Comparison of ENCODE assay signal across 10 cellular contexts in the genomic region with DNA sequence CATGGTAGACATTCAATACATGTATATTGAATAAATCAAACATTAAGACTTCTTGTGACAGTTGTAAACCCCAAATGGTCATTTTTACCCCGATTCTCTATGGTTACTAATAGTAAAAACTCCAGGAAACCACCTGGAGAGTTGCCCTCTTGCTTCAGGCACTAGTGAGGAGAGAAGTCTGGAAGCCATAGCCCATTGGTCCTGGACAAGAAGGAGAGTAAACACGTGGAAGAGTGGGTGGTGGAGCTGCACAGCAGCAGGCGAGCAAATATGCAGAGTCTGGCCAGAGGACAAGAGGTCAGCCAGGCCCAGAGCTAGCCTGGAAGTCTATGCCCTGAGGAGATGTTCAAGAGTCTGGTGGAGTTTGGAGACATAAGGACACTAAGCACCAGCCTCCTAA. TPM values are rescaled to one million over a fixed set of nuclear protein-coding genes. Genes with fewer than 3 reads are reported as not detected.
A peak's percentile ranks its signal among the peaks of the same experiment; 100 is the strongest.
DNase-seq lines count a peak whose midpoint lies in the region; ATAC-seq and TF ChIP-seq lines count a peak whose summit lies in the region.
"Had no signal": no experiment of that assay in that cellular context is flagged by ENCODE, and none has a peak within 500 bp of the region (broad histone marks: within the 10 kb centered on the region; RNA-seq: fewer than 3 reads in every experiment).

No MANE protein-coding gene starts in this region.

- H3K4me1 ChIP-seq in HCT116 (ENCODE audit: control insufficient read depth in 1 of 2, insufficient read depth in 2 of 2, low read length in 2 of 2) (peaks cover 6 to 14% of the 10 kb centered on the region in 2 experiments; a peak in 3 of 4 replicates), breast epithelium (peaks cover 10 to 14% of the 10 kb centered on the region in 2 donors), left lung (peaks cover 19 to 57% of the 10 kb centered on the region in 2 donors), thoracic aorta (ENCODE audit: control insufficient read depth in 1 of 2, low read depth in 2 of 2) (peaks cover 29 to 73% of the 10 kb centered on the region in 2 donors)

- H3K27ac ChIP-seq in HCT116 (ENCODE audit: low read depth, low read length) (no peak overlapping the region), breast epithelium (peak overlapping the region; percentile 3 to 70), left lung (peak overlapping the region; percentile 19 to 33), thoracic aorta (peak overlapping the region in 1 of 2 donors; percentile 45)
- H3K27ac ChIP-seq: VCaP had no signal

- no peak overlapping the region for H3K4me2 ChIP-seq in HCT116 (ENCODE audit: low read length)
- H3K4me2 ChIP-seq: smooth muscle cell had no signal

- no peak for DNase-seq in HCT116 (ENCODE audit: low read depth, low spot score)
- no peak for DNase-seq in breast epithelium (ENCODE audit: low spot score in 2 of 2)
- peak in 1 of 2 donors; percentile 74 for DNase-seq in left lung
- no peak for DNase-seq in thoracic aorta (ENCODE audit: low spot score)

- no peak overlapping the region for H2AFZ ChIP-seq in HCT116 (ENCODE audit: low read depth, low read length, poor library complexity, severe bottlenecking)

- CTCF ChIA-PET in HCT116 (lab: Charles Lee), result no interaction called here

- H3K27me3 ChIP-seq in HCT116 (ENCODE audit: insufficient read depth, low read length) (no peaks in the 10 kb centered on the region), breast epithelium (no peaks in the 10 kb centered on the region), left lung (no peaks in the 10 kb centered on the region), thoracic aorta (replicated peaks; ENCODE audit: insufficient read depth) (no peaks in the 10 kb centered on the region)

- TF ChIP-seq RAD21 in HCT116 (IDR thresholded peaks at IDR 0.05; ENCODE audit: low read depth), result no peak

- POLR2A ChIA-PET in HCT116 (lab: Charles Lee), result no interaction called here

- no peak for TF ChIP-seq CTCF in HCT116 (IDR thresholded peaks at IDR 0.05 in 2 of 3, conservative IDR thresholded peaks at IDR 0.05 in 1 of 3; ENCODE audit: borderline replicate concordance in 1 of 3, insufficient read depth in 1 of 3, low read depth in 2 of 3, low read length in 2 of 3)
- TF ChIP-seq CTCF in breast epithelium (IDR thresholded peaks at IDR 0.05), result no peak
- no peak for TF ChIP-seq CTCF in left lung (IDR thresholded peaks at IDR 0.05)
- TF ChIP-seq CTCF in thoracic aorta (IDR thresholded peaks at IDR 0.05), result no peak

- BruUV-seq in HCT116 (replicated peaks; lab: Mats Ljungman, UMichigan), result no TSS peak

- RAD21 ChIA-PET in HCT116 (lab: Charles Lee; ENCODE audit: low non-redundant PET in 1 of 2, low total read pairs in 2 of 2, uncharacterized antibody in 2 of 2, unreplicated experiment in 2 of 2), result no interaction called here

- no peak overlapping the region for H3K9ac ChIP-seq in HCT116 (ENCODE audit: low read length)

- H3K79me2 ChIP-seq in HCT116 (ENCODE audit: insufficient read depth, low read length), result no peaks in the 10 kb centered on the region

- no peaks in the 10 kb centered on the region for H3K9me2 ChIP-seq in HCT116 (ENCODE audit: insufficient read depth)

- peak; percentile 39; the same call in 1 of the 2 replicates for ATAC-seq in HCT116
- peak; percentile 93 for ATAC-seq in left lung
- ATAC-seq in thoracic aorta (ENCODE audit: insufficient number of reproducible peaks, low FRiP score, low read depth), result peak; percentile 77
- no peak for ATAC-seq in HG03159 (IDR thresholded peaks at IDR 0.05; ENCODE audit: unreplicated experiment)
- no peak for ATAC-seq in HG02759 (IDR thresholded peaks at IDR 0.05; ENCODE audit: unreplicated experiment)
- ATAC-seq in GM19035 (IDR thresholded peaks at IDR 0.05; ENCODE audit: unreplicated experiment), result no peak
- ATAC-seq in HG02885 (IDR thresholded peaks at IDR 0.05; ENCODE audit: poor library complexity, unreplicated experiment), result no peak

- H3K36me3 ChIP-seq in HCT116 (ENCODE audit: control insufficient read depth in 1 of 2, insufficient read depth in 2 of 2, low read length in 2 of 2) (no peaks in the 10 kb centered on the region), breast epithelium (no peaks in the 10 kb centered on the region), left lung (peaks cover 0 to 5% of the 10 kb centered on the region in 2 donors), thoracic aorta (peaks cover 18% of the 10 kb centered on the region)

- H3K4me3 ChIP-seq in HCT116 (replicated peaks in 1 of 2; ENCODE audit: low read depth in 1 of 2, low read length in 2 of 2), result no peak overlapping the region
- H3K4me3 ChIP-seq in breast epithelium, result no peak overlapping the region
- no peak overlapping the region for H3K4me3 ChIP-seq in left lung
- no peak overlapping the region for H3K4me3 ChIP-seq in thoracic aorta
- H3K4me3 ChIP-seq: smooth muscle cell had no signal

- TF ChIP-seq POLR2A in HCT116 (IDR thresholded peaks at IDR 0.05; ENCODE audit: borderline replicate concordance, extremely low read depth, insufficient read depth, insufficient read length), result no peak
- TF ChIP-seq POLR2A in breast epithelium (IDR thresholded peaks at IDR 0.05), result no peak

- H3K9me3 ChIP-seq in HCT116 (ENCODE audit: control insufficient read depth in 1 of 2, insufficient read depth in 1 of 2, low read depth in 1 of 2, low read length in 2 of 2) (no peaks in the 10 kb centered on the region), breast epithelium (no peaks in the 10 kb centered on the region), left lung (no peaks in the 10 kb centered on the region), thoracic aorta (no peaks in the 10 kb centered on the region)

- no peaks in the 10 kb centered on the region for H4K20me1 ChIP-seq in HCT116 (ENCODE audit: insufficient read depth)

- intact Hi-C loops in HCT116 (cut with micrococcal nuclease) (no loop called here), breast epithelium (cut with DNase I; ENCODE audit: low total_unique reads) (no loop called here), left lung (cut with DNase I) (no loop called here)

TF ChIP-seq in HCT116, 20 proteins besides CTCF, POLR2A, EP300 and RAD21 (continues in another document):
- TF ChIP-seq EGR1 (IDR thresholded peaks at IDR 0.05; ENCODE audit: low read depth) (no peak), POLR2AphosphoS5 (IDR thresholded peaks at IDR 0.05; ENCODE audit: low read depth, low read length) (no peak), FOSL1 (IDR thresholded peaks at IDR 0.05; ENCODE audit: low read depth) (no peak), ELF1 (IDR thresholded peaks at IDR 0.05; ENCODE audit: borderline replicate concordance, low read depth) (no peak), SIN3A (IDR thresholded peaks at IDR 0.05; ENCODE audit: low read depth) (no peak)
- TF ChIP-seq, protein P1, sequence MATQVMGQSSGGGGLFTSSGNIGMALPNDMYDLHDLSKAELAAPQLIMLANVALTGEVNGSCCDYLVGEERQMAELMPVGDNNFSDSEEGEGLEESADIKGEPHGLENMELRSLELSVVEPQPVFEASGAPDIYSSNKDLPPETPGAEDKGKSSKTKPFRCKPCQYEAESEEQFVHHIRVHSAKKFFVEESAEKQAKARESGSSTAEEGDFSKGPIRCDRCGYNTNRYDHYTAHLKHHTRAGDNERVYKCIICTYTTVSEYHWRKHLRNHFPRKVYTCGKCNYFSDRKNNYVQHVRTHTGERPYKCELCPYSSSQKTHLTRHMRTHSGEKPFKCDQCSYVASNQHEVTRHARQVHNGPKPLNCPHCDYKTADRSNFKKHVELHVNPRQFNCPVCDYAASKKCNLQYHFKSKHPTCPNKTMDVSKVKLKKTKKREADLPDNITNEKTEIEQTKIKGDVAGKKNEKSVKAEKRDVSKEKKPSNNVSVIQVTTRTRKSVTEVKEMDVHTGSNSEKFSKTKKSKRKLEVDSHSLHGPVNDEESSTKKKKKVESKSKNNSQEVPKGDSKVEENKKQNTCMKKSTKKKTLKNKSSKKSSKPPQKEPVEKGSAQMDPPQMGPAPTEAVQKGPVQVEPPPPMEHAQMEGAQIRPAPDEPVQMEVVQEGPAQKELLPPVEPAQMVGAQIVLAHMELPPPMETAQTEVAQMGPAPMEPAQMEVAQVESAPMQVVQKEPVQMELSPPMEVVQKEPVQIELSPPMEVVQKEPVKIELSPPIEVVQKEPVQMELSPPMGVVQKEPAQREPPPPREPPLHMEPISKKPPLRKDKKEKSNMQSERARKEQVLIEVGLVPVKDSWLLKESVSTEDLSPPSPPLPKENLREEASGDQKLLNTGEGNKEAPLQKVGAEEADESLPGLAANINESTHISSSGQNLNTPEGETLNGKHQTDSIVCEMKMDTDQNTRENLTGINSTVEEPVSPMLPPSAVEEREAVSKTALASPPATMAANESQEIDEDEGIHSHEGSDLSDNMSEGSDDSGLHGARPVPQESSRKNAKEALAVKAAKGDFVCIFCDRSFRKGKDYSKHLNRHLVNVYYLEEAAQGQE (IDR thresholded peaks at IDR 0.05; ENCODE audit: low read depth), result no peak

RNA-seq across cellular contexts. Expression of a gene that starts 17.7 kb away (rescaled TPM):
- 0.30 TPM for total RNA-seq in HCT116 (2021; ENCODE audit: unreplicated experiment)
- 0.26 and 0.30 TPM in 2 replicates for polyA plus RNA-seq in HCT116 (2012)
- total RNA-seq in breast epithelium, result 10 to 100 TPM in 2 of 3 donors, 1 to 10 TPM in 1; 7.2 to 18.0 (median 13.8) TPM
- 10 to 100 TPM; 15.4 to 18.9 TPM for total RNA-seq in left lung
- 10 to 100 TPM; 62.3 to 73.5 TPM for total RNA-seq in thoracic aorta

RNA-seq across cellular contexts. Expression of a gene that starts 18.6 kb away (rescaled TPM):
- 44.7 TPM for total RNA-seq in HCT116 (2021; ENCODE audit: unreplicated experiment)
- 43.6 and 44.2 TPM in 2 replicates for polyA plus RNA-seq in HCT116 (2012)
- 10 to 100 TPM; 27.2 to 71.4 (median 38.2) TPM for total RNA-seq in breast epithelium
- total RNA-seq in left lung, result 100 to 1,000 TPM; 202 to 264 TPM
- 10 to 100 TPM; 66.7 to 75.6 TPM for total RNA-seq in thoracic aorta

RNA-seq across cellular contexts. Expression of a gene that starts 25.9 kb away (rescaled TPM):
- total RNA-seq in HCT116 (2021; ENCODE audit: unreplicated experiment) (151 TPM), breast epithelium (10 to 100 TPM; 45.4 to 82.6 (median 54.7) TPM), left lung (100 to 1,000 TPM; 127 TPM), thoracic aorta (10 to 100 TPM; 39.5 to 40.0 TPM)
- 208 and 219 TPM in 2 replicates for polyA plus RNA-seq in HCT116 (2012)

RNA-seq across cellular contexts. Expression of a gene that starts 34.3 kb away (rescaled TPM):
- total RNA-seq in HCT116 (2021; ENCODE audit: unreplicated experiment) (73.5 TPM), breast epithelium (100 to 1,000 TPM; 113 to 118 (median 113) TPM), left lung (100 to 1,000 TPM; 155 to 165 TPM), thoracic aorta (100 to 1,000 TPM; 338 to 588 TPM)
- polyA plus RNA-seq in HCT116 (2012), result 95.4 and 102 TPM in 2 replicates

RNA-seq across cellular contexts. Expression of a gene that starts 34.5 kb away (rescaled TPM):
- total RNA-seq in HCT116 (2021; ENCODE audit: unreplicated experiment), result 17.8 TPM
- 6.7 and 10.1 TPM in 2 replicates for polyA plus RNA-seq in HCT116 (2012)
- 10 to 100 TPM in 2 of 3 donors, 1 to 10 TPM in 1; 8.8 to 22.2 (median 20.3) TPM for total RNA-seq in breast epithelium
- total RNA-seq in left lung, result 10 to 100 TPM; 18.0 to 19.5 TPM
- 10 to 100 TPM; 13.9 to 35.8 TPM for total RNA-seq in thoracic aorta

Comparison
In these comparisons a context has a peak if more than half of its experiments do, and no peak if none do; other contexts are left out.
1. ATAC-seq: peak in HCT116 (single experiment), left lung (single experiment) and thoracic aorta (single experiment); none in HG03159 (single experiment), HG02759 (single experiment), GM19035 (single experiment) and HG02885 (single experiment).